ENCODE assay signal across 15 cellular contexts in the genomic region with DNA sequence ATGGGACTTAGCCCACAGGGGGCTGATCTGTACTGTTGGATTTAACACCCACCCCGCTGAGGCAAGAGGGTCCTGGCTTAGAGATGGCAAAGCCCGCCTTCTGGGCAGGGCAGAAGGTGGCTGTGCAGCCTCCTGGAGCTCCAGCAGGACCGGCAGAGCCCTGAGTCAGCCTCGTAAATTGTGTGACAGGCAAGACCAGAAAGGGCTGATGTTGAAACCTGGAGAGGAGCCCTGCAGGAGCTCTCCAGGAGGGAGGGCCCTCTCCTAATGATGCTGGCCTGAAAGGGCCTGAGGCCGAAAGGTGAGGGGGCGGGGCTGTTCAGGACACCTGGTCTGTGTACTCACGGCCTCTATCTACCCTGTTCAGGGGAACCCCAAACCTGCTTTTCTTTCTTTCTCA. TPM values are rescaled to one million over a fixed set of nuclear protein-coding genes. Genes with fewer than 3 reads are reported as not detected.
DNase-seq lines count a peak whose midpoint lies in the region; ATAC-seq and TF ChIP-seq lines count a peak whose summit lies in the region.
"Had no signal": no experiment of that assay in that cellular context is flagged by ENCODE, and none has a peak within 500 bp of the region (broad histone marks: within the 10 kb centered on the region; RNA-seq: fewer than 3 reads in every experiment).

No MANE protein-coding gene starts in this region.

- H3K36me3 Mint-ChIP-seq in MCF 10A (ENCODE audit: insufficient read depth, unreplicated experiment) = peaks cover 6% of the 10 kb centered on the region
- H3K36me3 Mint-ChIP-seq in activated T-cell treated with anti-CD3 and anti-CD28 coated beads, Interleukin-2, amount 50 U/mL, for 24 hours (ENCODE audit: low read depth) = peaks cover 10% of the 10 kb centered on the region
- H3K36me3 Mint-ChIP-seq: activated CD8-positive, alpha-beta memory T cell treated with anti-CD3 and anti-CD28 coated beads, Interleukin-2, amount 10 ng/mL, durations not matched to agents 7 days and 5 days had no signal

- no peak overlapping the region for H3K4me3 Mint-ChIP-seq in MCF 10A (ENCODE audit: unreplicated experiment)
- no peak overlapping the region for H3K4me3 Mint-ChIP-seq in activated T-cell treated with anti-CD3 and anti-CD28 coated beads, Interleukin-2, amount 50 U/mL, for 24 hours
- H3K4me3 Mint-ChIP-seq: activated CD8-positive, alpha-beta memory T cell treated with anti-CD3 and anti-CD28 coated beads, Interleukin-2, amount 10 ng/mL, durations not matched to agents 7 days and 5 days; activated naive CD4-positive, alpha-beta T cell treated with anti-CD3 and anti-CD28 coated beads for 36 hours; type B pancreatic cell had no signal

- H3K9me3 ChIP-seq in breast epithelium (no peaks in the 10 kb centered on the region), esophagus (ENCODE audit: control insufficient read depth in 2 of 2, insufficient read depth in 1 of 2, low read depth in 1 of 2, low read length in 1 of 2) (no peaks in the 10 kb centered on the region)

- no peaks in the 10 kb centered on the region for H3K27me3 ChIP-seq in breast epithelium
- H3K27me3 ChIP-seq in esophagus (ENCODE audit: control insufficient read depth in 1 of 2, insufficient read depth in 2 of 2, low read length in 2 of 2) = no peaks in the 10 kb centered on the region

- H3K27me3 Mint-ChIP-seq in MCF 10A (ENCODE audit: insufficient read depth, unreplicated experiment) = no peaks in the 10 kb centered on the region
- H3K27me3 Mint-ChIP-seq in activated T-cell treated with anti-CD3 and anti-CD28 coated beads, Interleukin-2, amount 50 U/mL, for 24 hours = no peaks in the 10 kb centered on the region
- H3K27me3 Mint-ChIP-seq: activated CD8-positive, alpha-beta memory T cell treated with anti-CD3 and anti-CD28 coated beads, Interleukin-2, amount 10 ng/mL, durations not matched to agents 7 days and 5 days; type B pancreatic cell had no signal

- no peaks in the 10 kb centered on the region for H3K4me1 Mint-ChIP-seq in MCF 10A (ENCODE audit: insufficient read depth, unreplicated experiment)
- H3K4me1 Mint-ChIP-seq in activated T-cell treated with anti-CD3 and anti-CD28 coated beads, Interleukin-2, amount 50 U/mL, for 24 hours (ENCODE audit: low read depth) = no peaks in the 10 kb centered on the region
- H3K4me1 Mint-ChIP-seq: activated CD8-positive, alpha-beta memory T cell treated with anti-CD3 and anti-CD28 coated beads, Interleukin-2, amount 10 ng/mL, durations not matched to agents 7 days and 5 days had no signal

- 64 to 78% methylated on average over 7 of the region's 7 CpGs for WGBS in esophagus, 2 donors

- ATAC-seq in HG02571 (IDR thresholded peaks at IDR 0.05; ENCODE audit: unreplicated experiment) (no peak), omental fat pad (ENCODE audit: low FRiP score) (no peak)
- ATAC-seq: activated CD8-positive, alpha-beta memory T cell treated with anti-CD3 and anti-CD28 coated beads, Interleukin-2, amount 10 ng/mL, durations not matched to agents 7 days and 5 days had no signal

- H3K9me3 Mint-ChIP-seq in MCF 10A (ENCODE audit: unreplicated experiment) = no peaks in the 10 kb centered on the region
- no peaks in the 10 kb centered on the region for H3K9me3 Mint-ChIP-seq in activated T-cell treated with anti-CD3 and anti-CD28 coated beads, Interleukin-2, amount 50 U/mL, for 24 hours
- H3K9me3 Mint-ChIP-seq: activated naive CD4-positive, alpha-beta T cell treated with anti-CD3 and anti-CD28 coated beads for 36 hours; type B pancreatic cell had no signal

- no peak overlapping the region for H3K27ac Mint-ChIP-seq in MCF 10A (ENCODE audit: low read depth, unreplicated experiment)
- H3K27ac Mint-ChIP-seq in activated T-cell treated with anti-CD3 and anti-CD28 coated beads, Interleukin-2, amount 50 U/mL, for 24 hours = no peak overlapping the region
- H3K27ac Mint-ChIP-seq: activated CD8-positive, alpha-beta memory T cell treated with anti-CD3 and anti-CD28 coated beads, Interleukin-2, amount 10 ng/mL, durations not matched to agents 7 days and 5 days; activated naive CD4-positive, alpha-beta T cell treated with anti-CD3 and anti-CD28 coated beads for 36 hours had no signal

- DNase-seq in MCF 10A (ENCODE audit: unreplicated experiment) (peak; percentile 67), breast epithelium (ENCODE audit: low spot score in 2 of 2) (no peak), NCI-H226 (peak; percentile 26), substantia nigra (lab: John Stamatoyannopoulos, UW) (no peak), omental fat pad (ENCODE audit: low spot score) (no peak)
- no peak for DNase-seq in activated T-cell treated with anti-CD3 and anti-CD28 coated beads, Interleukin-2, amount 50 U/mL, for 24 hours
- DNase-seq: activated CD8-positive, alpha-beta memory T cell treated with anti-CD3 and anti-CD28 coated beads, Interleukin-2, amount 10 ng/mL, durations not matched to agents 7 days and 5 days; activated naive CD4-positive, alpha-beta T cell treated with anti-CD3 and anti-CD28 coated beads for 36 hours; midbrain; NCI-H1417; Right ventricle myocardium superior had no signal

- BruUV-seq in MCF 10A (replicated peaks; lab: Mats Ljungman, UMichigan) = no TSS peak

- TF ChIP-seq CTCF in MCF 10A (IDR thresholded peaks at IDR 0.05; ENCODE audit: unreplicated experiment) (no peak), breast epithelium (IDR thresholded peaks at IDR 0.05) (no peak), omental fat pad (IDR thresholded peaks at IDR 0.05) (no peak)

- H3K4me1 ChIP-seq in breast epithelium (no peaks in the 10 kb centered on the region), esophagus (ENCODE audit: control insufficient read depth in 2 of 2, insufficient read depth in 2 of 2, low read length in 1 of 2) (peaks cover 0 to 4% of the 10 kb centered on the region in 2 donors)
- H3K4me1 ChIP-seq: parathyroid adenoma had no signal

- TF ChIP-seq POLR2A in breast epithelium (IDR thresholded peaks at IDR 0.05) = no peak

- H3K4me3 ChIP-seq in breast epithelium (no peak overlapping the region), esophagus (ENCODE audit: low read depth in 1 of 2, low read length in 2 of 2) (no peak overlapping the region)

- H3K27ac ChIP-seq in breast epithelium (no peak overlapping the region), esophagus (ENCODE audit: low read depth in 2 of 2, low read length in 1 of 2) (peak overlapping the region; percentile 78 to 83), substantia nigra (ENCODE audit: low read depth, low read length, poor library complexity, severe bottlenecking) (no peak overlapping the region)
- H3K27ac ChIP-seq: parathyroid adenoma had no signal

- H3K36me3 ChIP-seq in breast epithelium = no peaks in the 10 kb centered on the region
- H3K36me3 ChIP-seq in esophagus (ENCODE audit: control insufficient read depth in 2 of 2, insufficient read depth in 2 of 2, low read length in 1 of 2) = peaks cover 12 to 56% of the 10 kb centered on the region in 2 donors

- intact Hi-C loops in MCF 10A (cut with micrococcal nuclease) (no loop called here), breast epithelium (cut with DNase I; ENCODE audit: low total_unique reads) (no loop called here)

- CTCF ChIA-PET in MCF 10A (lab: Yijun Ruan, JAX) = interaction anchor here (0.9 to 1.0 kb wide), 3 partner anchors 18 to 68 kb away, joined by 3 to 4 read pairs (median 4); partner anchors contain the start of gene SMIM5

- POLR2A ChIA-PET in MCF 10A (lab: Yijun Ruan, JAX) = interaction anchor here (0.6 to 1.7 kb wide), 7 partner anchors 12 to 833 kb away, joined by 3 to 11 read pairs (median 3); partner anchors contain the start of gene LLGL2

RNA-seq across cellular contexts. Expression of gene MYO15B, which starts 22.5 kb away (rescaled TPM):
- total RNA-seq in MCF 10A (2022) (10.9 and 16.9 TPM in 2 replicates), breast epithelium (100 to 1,000 TPM in 1 of 3 donors, 10 to 100 TPM in 2; 65.3 to 121 (median 86.6) TPM), omental fat pad (100 to 1,000 TPM in 1 of 4 donors, 10 to 100 TPM in 3; 58.4 to 187 (median 74.3) TPM)
- polyA plus RNA-seq in esophagus = 10 to 100 TPM; 27.8 to 89.5 TPM

RNA-seq across cellular contexts. Expression of gene LLGL2, which starts 39.6 kb away (rescaled TPM):
- total RNA-seq in MCF 10A (2022) = 19.8 and 21.2 TPM in 2 replicates
- 10 to 100 TPM in 2 of 3 donors, 1 to 10 TPM in 1; 4.6 to 60.2 (median 52.4) TPM for total RNA-seq in breast epithelium
- polyA plus RNA-seq in esophagus = 100 to 1,000 TPM in 1 of 2 donors, 10 to 100 TPM in 1; 71.6 to 139 TPM
- 10 to 100 TPM in 1 of 4 donors, 1 to 10 TPM in 3; 5.4 to 10.4 (median 6.7) TPM for total RNA-seq in omental fat pad

RNA-seq across cellular contexts. Expression of gene TSEN54, which starts 48.7 kb away (rescaled TPM):
- total RNA-seq in MCF 10A (2022) (13.3 and 15.6 TPM in 2 replicates), breast epithelium (10 to 100 TPM; 18.4 to 34.7 (median 31.2) TPM), omental fat pad (10 to 100 TPM in 3 of 4 donors, 1 to 10 TPM in 1; 9.4 to 33.3 (median 14.9) TPM)
- polyA plus RNA-seq in esophagus = 10 to 100 TPM; 25.1 to 31.5 TPM

RNA-seq across cellular contexts. Expression of gene CASKIN2, which starts 49.7 kb away (rescaled TPM):
- total RNA-seq in MCF 10A (2022) (19.2 and 19.8 TPM in 2 replicates), breast epithelium (10 to 100 TPM in 2 of 3 donors, 1 to 10 TPM in 1; 10.0 to 23.3 (median 14.6) TPM), omental fat pad (10 to 100 TPM in 3 of 4 donors, 1 to 10 TPM in 1; 6.7 to 61.5 (median 23.9) TPM)
- 10 to 100 TPM in 1 of 2 donors, 1 to 10 TPM in 1; 6.3 to 10.5 TPM for polyA plus RNA-seq in esophagus

Comparison
In these comparisons a context has a peak if more than half of its experiments do, and no peak if none do; other contexts are left out.
1. DNase-seq: peak in MCF 10A (single experiment) and NCI-H226 (single experiment); none in breast epithelium (0 of 2), substantia nigra (0 of 49), omental fat pad (single experiment) and activated T-cell treated with anti-CD3 and anti-CD28 coated beads, Interleukin-2, amount 50 U/mL, for 24 hours (single experiment).
2. H3K27ac ChIP-seq: peak in esophagus (2 of 2); none in breast epithelium (0 of 2) and substantia nigra (single experiment).